ENCODE assay signal across 8 cellular contexts in the genomic region with DNA sequence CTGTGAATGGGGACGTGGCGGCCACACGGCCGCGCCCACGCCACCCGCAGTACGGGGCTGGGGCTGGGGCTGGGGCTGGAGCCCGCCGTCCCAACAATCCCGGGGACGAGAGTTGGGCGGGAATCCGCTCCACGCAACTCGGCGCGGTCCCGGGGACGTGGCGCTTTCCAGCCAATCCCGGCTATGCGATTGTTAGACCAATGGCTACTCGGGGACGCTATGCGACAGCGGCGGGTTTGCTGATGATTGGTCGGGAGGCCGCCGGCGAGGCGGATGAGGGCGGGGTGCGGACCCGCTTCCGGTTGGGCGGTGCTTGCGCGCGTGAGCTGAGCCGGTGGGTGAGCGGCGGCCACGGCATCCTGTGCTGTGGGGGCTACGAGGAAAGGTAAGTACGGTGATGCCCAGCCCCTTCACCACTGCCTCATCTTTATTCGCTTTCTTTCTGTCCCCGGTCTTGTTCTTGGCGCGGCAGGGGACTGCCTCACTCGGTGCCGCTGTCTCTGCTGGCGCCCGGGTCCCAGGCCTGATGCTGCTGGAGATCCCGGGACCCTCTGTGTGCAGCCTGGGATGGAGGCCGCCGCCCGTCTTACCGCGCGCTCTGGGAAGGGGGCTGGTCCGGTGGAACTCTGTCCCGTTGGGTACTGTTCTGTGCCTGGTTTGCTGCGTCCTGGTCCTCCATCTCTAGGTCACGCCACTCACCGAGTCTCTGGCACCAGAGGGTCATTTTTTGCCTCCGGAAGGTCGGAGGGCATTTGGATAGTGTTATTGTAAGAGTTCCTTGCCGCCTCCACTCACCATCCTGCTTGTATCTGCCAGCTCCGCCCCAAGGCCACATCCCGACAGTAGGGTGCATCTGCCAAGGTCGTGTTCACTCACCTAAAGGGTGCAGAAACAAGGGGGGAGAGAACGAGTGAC. TPM values are rescaled to one million over a fixed set of nuclear protein-coding genes. Genes with fewer than 3 reads are reported as not detected.
A peak's percentile ranks its signal among the peaks of the same experiment; 100 is the strongest.
DNase-seq lines count a peak whose midpoint lies in the region; ATAC-seq and TF ChIP-seq lines count a peak whose summit lies in the region.

TSS of gene CALU (plus strand) at position 312 of the 915 bp plus-strand sequence. CDS start 9,225 bp downstream, outside the sequence.

- no peaks in the 10 kb centered on the region for H3K27me3 ChIP-seq in adipocyte (replicated peaks; ENCODE audit: control insufficient read depth, insufficient read depth, low read length)
- no peaks in the 10 kb centered on the region for H3K27me3 ChIP-seq in cardiac muscle cell
- no peaks in the 10 kb centered on the region for H3K27me3 ChIP-seq in parathyroid adenoma (ENCODE audit: control insufficient read depth, insufficient read depth, low read length)
- no peaks in the 10 kb centered on the region for H3K27me3 ChIP-seq in tibial nerve

- peaks cover 7% of the 10 kb centered on the region for H3K36me3 ChIP-seq in adipocyte (ENCODE audit: control insufficient read depth, insufficient read depth, low read length, severe bottlenecking)
- H3K36me3 ChIP-seq in cardiac muscle cell, result no peaks in the 10 kb centered on the region
- no peaks in the 10 kb centered on the region for H3K36me3 ChIP-seq in parathyroid adenoma (ENCODE audit: control insufficient read depth, insufficient read depth, low read length)
- no peaks in the 10 kb centered on the region for H3K36me3 ChIP-seq in tibial nerve

- WGBS in tibial nerve, 2 donors, result 0% methylated on average over 37 to 74 of the region's 74 CpGs

- peak within 1 kb of the TSS; percentile 86 for H2AFZ ChIP-seq in parathyroid adenoma

- H3K4me1 ChIP-seq in adipocyte (ENCODE audit: control insufficient read depth, insufficient read depth, low read length) (peaks cover 50% of the 10 kb centered on the region), cardiac muscle cell (ENCODE audit: low read depth) (peaks cover 12% of the 10 kb centered on the region), parathyroid adenoma (peaks cover 9% of the 10 kb centered on the region), tibial nerve (peaks cover 0 to 51% (median 21%) of the 10 kb centered on the region in 4 donors)

- TF ChIP-seq CTCF in GM12865 (IDR thresholded peaks at IDR 0.05; ENCODE audit: insufficient read depth, low read depth, low read length, missing control alignments) (no peak), cardiac muscle cell (IDR thresholded peaks at IDR 0.05; ENCODE audit: low read depth, low read length) (no peak), parathyroid adenoma (IDR thresholded peaks at IDR 0.05) (no peak), tibial nerve (IDR thresholded peaks at IDR 0.05) (peak in 2 of 5 experiments; percentile 7 to 9)

- peak within 1 kb of the TSS; percentile 70 for H3K4me2 ChIP-seq in parathyroid adenoma (ENCODE audit: low read length)

- H3K27ac ChIP-seq in cardiac muscle cell (peak within 1 kb of the TSS; percentile 89), parathyroid adenoma (peak within 1 kb of the TSS; percentile 75), tibial nerve (peak within 1 kb of the TSS; percentile 77 to 96 (median 91))

- peak; percentile 83 to 89 for TF ChIP-seq POLR2A in tibial nerve (IDR thresholded peaks at IDR 0.05)

- H3K79me2 ChIP-seq in parathyroid adenoma, result peaks cover 35% of the 10 kb centered on the region

- ATAC-seq in HG02763 (IDR thresholded peaks at IDR 0.05; ENCODE audit: unreplicated experiment), result peak; percentile 98

- H3K9me3 ChIP-seq in adipocyte (ENCODE audit: control insufficient read depth, low read length), result no peaks in the 10 kb centered on the region
- H3K9me3 ChIP-seq in cardiac muscle cell (ENCODE audit: low read depth), result no peaks in the 10 kb centered on the region
- no peaks in the 10 kb centered on the region for H3K9me3 ChIP-seq in parathyroid adenoma (ENCODE audit: control insufficient read depth, low read length)
- no peaks in the 10 kb centered on the region for H3K9me3 ChIP-seq in tibial nerve

- H3K4me3 ChIP-seq in GM12865 (ENCODE audit: low read depth, low read length) (peak within 1 kb of the TSS; percentile 81), adipocyte (ENCODE audit: low read length) (peak within 1 kb of the TSS; percentile 99), cardiac muscle cell (peak within 1 kb of the TSS; percentile 87), parathyroid adenoma (ENCODE audit: low read depth, low read length) (peak within 1 kb of the TSS; percentile 94), tibial nerve (peak within 1 kb of the TSS; percentile 67 to 88 (median 77))

- peak; percentile 77 to 92 for TF ChIP-seq EP300 in tibial nerve (IDR thresholded peaks at IDR 0.05)

- DNase-seq in GM12865 (ENCODE audit: low read depth), result peak; percentile 96
- DNase-seq in NCI-H1417 treated with DMSO at 0.1 percent for 48 hours (lab: John Stamatoyannopoulos, UW), result peak; percentile 83
- DNase-seq in SW480 (ENCODE audit: low spot score), result peak; percentile 94
- DNase-seq in adipocyte (ENCODE audit: low read depth), result peak; percentile 99
- peak; percentile 98 for DNase-seq in cardiac muscle cell (ENCODE audit: low read depth in 1 of 2, low spot score in 1 of 2)
- DNase-seq in tibial nerve (ENCODE audit: low spot score in 2 of 2), result peak; percentile 93 to 94

- H3K9ac ChIP-seq in adipocyte (ENCODE audit: low read length) (peak within 1 kb of the TSS; percentile 99), parathyroid adenoma (peak within 1 kb of the TSS; percentile 67)

RNA-seq across cellular contexts. Expression of gene CALU, which starts in this region (rescaled TPM):
- total RNA-seq in cardiac muscle cell (190 and 231 TPM in 2 replicates), tibial nerve (10 to 100 TPM; 77.3 to 94.8 (median 90.0) TPM)
- 305 and 306 TPM in 2 replicates for polyA plus RNA-seq in cardiac muscle cell

Comparison
In these comparisons a context has a peak if more than half of its experiments do, and no peak if none do; other contexts are left out.
1. Peak in every context shown above with its lines: DNase-seq, ATAC-seq, H3K4me3 ChIP-seq and H3K27ac ChIP-seq.